8 cellular contexts compared by ENCODE assay signal in genomic region chr19:43425567-43426392, GRCh38. TPM values are rescaled to one million over a fixed set of nuclear protein-coding genes. Genes with fewer than 3 reads are reported as not detected.
DNase-seq lines count a peak whose midpoint lies in the region; ATAC-seq and TF ChIP-seq lines count a peak whose summit lies in the region.

No MANE protein-coding gene starts in this region.

- H3K36me3 Mint-ChIP-seq in activated T-cell treated with anti-CD3 and anti-CD28 coated beads, Interleukin-2, amount 50 U/mL, for 4 hours (ENCODE audit: insufficient read depth), result no peaks in the 10 kb centered on the region

- ATAC-seq in heart right ventricle (peak in 1 of 8 donors; percentile 48), Right ventricle myocardium inferior (no peak), HG03280 (IDR thresholded peaks at IDR 0.05; ENCODE audit: unreplicated experiment) (no peak)
- no peak for ATAC-seq in activated T-cell treated with anti-CD3 and anti-CD28 coated beads, Interleukin-2, amount 50 U/mL, for 4 hours

- CTCF ChIA-PET in PC-9 (lab: Charles Lee), result interaction anchor here (0.5 to 1.1 kb wide), 5 partner anchors 9 to 125 kb away, joined by 3 to 11 read pairs (median 3); no protein-coding TSS in a partner anchor

- no peak for DNase-seq in heart right ventricle
- no peak for DNase-seq in Right ventricle myocardium inferior (ENCODE audit: missing footprints)
- DNase-seq in PC-9, result peak; percentile 35 to 58
- DNase-seq in fibroblast of villous mesenchyme (ENCODE audit: low read depth), result peak; percentile 16
- DNase-seq in activated naive CD4-positive, alpha-beta T cell treated with Interleukin-2 at 50 U/mL for 16 hours, result no peak
- DNase-seq in activated T-cell treated with anti-CD3 and anti-CD28 coated beads, Interleukin-2, amount 50 U/mL, for 1 hour, result no peak
- no peak for DNase-seq in activated T-cell treated with anti-CD3 and anti-CD28 coated beads, Interleukin-2, amount 50 U/mL, for 4 hours

- no TSS peak for BruUV-seq in PC-9 (replicated peaks; lab: Mats Ljungman, UMichigan)

- no peaks in the 10 kb centered on the region for H3K9me2 ChIP-seq in PC-9 (ENCODE audit: insufficient read depth)

- peaks cover 32% of the 10 kb centered on the region for H3F3A ChIP-seq in PC-9 (ENCODE audit: insufficient read depth, low read depth)

- H3K27me3 ChIP-seq in heart right ventricle (no peaks in the 10 kb centered on the region), PC-9 (ENCODE audit: insufficient read depth, low read depth) (no peaks in the 10 kb centered on the region)

- H3K4me3 Mint-ChIP-seq in activated T-cell treated with anti-CD3 and anti-CD28 coated beads, Interleukin-2, amount 50 U/mL, for 4 hours, result no peak overlapping the region

- intact Hi-C loops in heart right ventricle (cut with DNase I), result no loop called here
- intact Hi-C loops in Right ventricle myocardium inferior (cut with DNase I), result no loop called here
- intact Hi-C loops in PC-9 (cut with micrococcal nuclease; ENCODE audit: unreplicated experiment), result loop anchor here (10.0 kb wide), 1 partner anchor 151 kb away; no protein-coding TSS in a partner anchor

- H3K27ac ChIP-seq in heart right ventricle (no peak overlapping the region), PC-9 (peak overlapping the region; percentile 44)

- no peaks in the 10 kb centered on the region for H4K20me1 ChIP-seq in PC-9 (ENCODE audit: insufficient read depth)

- H3K36me3 ChIP-seq in heart right ventricle (no peaks in the 10 kb centered on the region), PC-9 (ENCODE audit: low read depth) (no peaks in the 10 kb centered on the region)

- TF ChIP-seq CTCF in heart right ventricle (IDR thresholded peaks at IDR 0.05) (peak in 7 of 9 donors; percentile 24 to 49 (median 47)), PC-9 (conservative IDR thresholded peaks at IDR 0.05) (peak; percentile 82), fibroblast of villous mesenchyme (IDR thresholded peaks at IDR 0.05; ENCODE audit: insufficient read depth, low read depth, low read length) (peak; percentile 60)

- WGBS in heart right ventricle, 2 donors, result 27 to 34% methylated on average over 8 of the region's 8 CpGs

- peaks cover 0 to 10% (median 0%) of the 10 kb centered on the region in 9 donors for H3K4me1 ChIP-seq in heart right ventricle
- peaks cover 48% of the 10 kb centered on the region for H3K4me1 ChIP-seq in PC-9 (replicated peaks; ENCODE audit: insufficient read depth)

- H3K4me3 ChIP-seq in heart right ventricle (no peak overlapping the region), PC-9 (no peak overlapping the region; the same call in 1 of the 2 replicates), fibroblast of villous mesenchyme (ENCODE audit: low read depth, low read length) (no peak overlapping the region)

- peaks cover 3% of the 10 kb centered on the region for H3K4me1 Mint-ChIP-seq in activated T-cell treated with anti-CD3 and anti-CD28 coated beads, Interleukin-2, amount 50 U/mL, for 4 hours (ENCODE audit: low read depth)

- H3K9me3 Mint-ChIP-seq in activated T-cell treated with anti-CD3 and anti-CD28 coated beads, Interleukin-2, amount 50 U/mL, for 4 hours, result no peaks in the 10 kb centered on the region

- no peaks in the 10 kb centered on the region for H3K9me3 ChIP-seq in heart right ventricle
- H3K9me3 ChIP-seq in PC-9 (ENCODE audit: insufficient read depth, low read depth), result no peaks in the 10 kb centered on the region

- peak overlapping the region; percentile 29; the same call in 1 of the 2 replicates for H2AFZ ChIP-seq in PC-9

- H3K79me2 ChIP-seq in PC-9 (ENCODE audit: low read depth), result no peaks in the 10 kb centered on the region

- POLR2A ChIA-PET in PC-9 (lab: Charles Lee; ENCODE audit: unreplicated experiment), result interaction anchor here (0.7 to 0.9 kb wide), 2 partner anchors 55 to 161 kb away, joined by 5 to 7 read pairs; no protein-coding TSS in a partner anchor

- H3K4me2 ChIP-seq in PC-9, result peak overlapping the region; percentile 54

- H3K27me3 Mint-ChIP-seq in activated T-cell treated with anti-CD3 and anti-CD28 coated beads, Interleukin-2, amount 50 U/mL, for 4 hours (ENCODE audit: low read depth), result no peaks in the 10 kb centered on the region

RNA-seq across cellular contexts. Expression of gene TEX101, which starts 11.1 kb away (rescaled TPM):
- total RNA-seq in heart right ventricle (not detected), Right ventricle myocardium inferior (not detected), PC-9 (2021) (not detected in 2 replicates), fibroblast of villous mesenchyme (not detected in 2 replicates)
- polyA plus RNA-seq in heart right ventricle, result not detected
- total RNA-seq in activated T-cell treated with anti-CD3 and anti-CD28 coated beads, Interleukin-2, amount 50 U/mL, for 4 hours, result not detected

RNA-seq across cellular contexts. Expression of gene LYPD3, which starts 39.6 kb away (rescaled TPM):
- total RNA-seq in heart right ventricle (under 1 TPM in 8 of 10 donors, not detected in 2; 0.14 to 0.75 (median 0.37) TPM), Right ventricle myocardium inferior (0.19 TPM), PC-9 (2021) (70.8 and 78.3 TPM in 2 replicates), fibroblast of villous mesenchyme (0.43 TPM in 1 of 2 replicates, not detected in the other)
- polyA plus RNA-seq in heart right ventricle, result under 1 TPM; 0.29 to 0.42 TPM
- 1 to 10 TPM; 1.5 to 3.1 (median 2.2) TPM for total RNA-seq in activated T-cell treated with anti-CD3 and anti-CD28 coated beads, Interleukin-2, amount 50 U/mL, for 4 hours

Comparison
In these comparisons a context has a peak if more than half of its experiments do, and no peak if none do; other contexts are left out.
1. DNase-seq: peak in PC-9 (2 of 2) and fibroblast of villous mesenchyme (single experiment); none in heart right ventricle (0 of 2), Right ventricle myocardium inferior (single experiment), activated naive CD4-positive, alpha-beta T cell treated with Interleukin-2 at 50 U/mL for 16 hours (single experiment), activated T-cell treated with anti-CD3 and anti-CD28 coated beads, Interleukin-2, amount 50 U/mL, for 1 hour (single experiment) and activated T-cell treated with anti-CD3 and anti-CD28 coated beads, Interleukin-2, amount 50 U/mL, for 4 hours (single experiment).
2. RNA of gene LYPD3, which starts 39.6 kb away (total RNA-seq): 70.8 to 78.3 TPM in PC-9; 1.5 to 3.1 TPM in activated T-cell treated with anti-CD3 and anti-CD28 coated beads, Interleukin-2, amount 50 U/mL, for 4 hours, 0.43 TPM in fibroblast of villous mesenchyme, 0.14 to 0.75 TPM in heart right ventricle and 0.19 TPM in Right ventricle myocardium inferior (single experiment); every median in the first group is over 10 times any median in the second.
3. Peak in every context shown above with its lines, with median percentiles within 50 percentile points of each other: CTCF ChIP-seq.